Comparison of ENCODE assay signal across 8 cellular contexts in genomic region chr16:67030221-67030962, GRCh38. TPM values are rescaled to one million over a fixed set of nuclear protein-coding genes. Genes with fewer than 3 reads are reported as not detected.
A peak's percentile ranks its signal among the peaks of the same experiment; 100 is the strongest.
DNase-seq lines count a peak whose midpoint lies in the region; ATAC-seq and TF ChIP-seq lines count a peak whose summit lies in the region.

No MANE protein-coding gene starts in this region.

- peaks cover 24% of the 10 kb centered on the region for H3K4me1 Mint-ChIP-seq in glutamatergic neuron (ENCODE audit: low read depth, unreplicated experiment)

- no peak for TF ChIP-seq CTCF in VCaP (conservative IDR thresholded peaks at IDR 0.05)
- no peak for TF ChIP-seq CTCF in glutamatergic neuron (IDR thresholded peaks at IDR 0.05; ENCODE audit: partially characterized antibody, unreplicated experiment)

- peak overlapping the region; percentile 77 for H3K27ac Mint-ChIP-seq in glutamatergic neuron (ENCODE audit: unreplicated experiment)

- H3K4me2 ChIP-seq in GM23248 (ENCODE audit: unreplicated experiment) = peak overlapping the region; percentile 100

- no peaks in the 10 kb centered on the region for H3K36me3 Mint-ChIP-seq in glutamatergic neuron (ENCODE audit: unreplicated experiment)

- H3K9me2 ChIP-seq in GM23248 (ENCODE audit: insufficient read depth) = no peaks in the 10 kb centered on the region

- no peaks in the 10 kb centered on the region for H3K9me3 ChIP-seq in GM23248 (ENCODE audit: low read depth)

- H3K9ac ChIP-seq in GM23248 = peak overlapping the region; percentile 95

- peaks cover 6% of the 10 kb centered on the region; the same call in 1 of the 2 replicates for H3F3A ChIP-seq in GM23248 (ENCODE audit: insufficient read depth)

- H3K27me3 ChIP-seq in GM23248 (replicated peaks; ENCODE audit: insufficient read depth) = no peaks in the 10 kb centered on the region

- no peaks in the 10 kb centered on the region for H3K36me3 ChIP-seq in GM23248 (ENCODE audit: low read depth)

- H3K27me3 Mint-ChIP-seq in glutamatergic neuron (ENCODE audit: unreplicated experiment) = peaks cover 4% of the 10 kb centered on the region

- DNase-seq in GM23248 = no peak
- DNase-seq in glutamatergic neuron = no peak
- DNase-seq in skeletal muscle cell (ENCODE audit: low read depth) = no peak
- no peak for DNase-seq in NCI-H187 (lab: John Stamatoyannopoulos, UW)
- DNase-seq in stimulated activated CD4-positive, alpha-beta T cell treated with anti-CD3 and anti-CD28 coated beads, Interleukin-1b, Interleukin-23, amount 100 ng/mL, for 48 hours = no peak
- no peak for DNase-seq in AG08395 (ENCODE audit: low spot score)

- H3K27ac ChIP-seq in GM23248 = peak overlapping the region; percentile 91
- peak overlapping the region; percentile 87 for H3K27ac ChIP-seq in VCaP

- H3K4me3 ChIP-seq in GM23248 = peak overlapping the region; percentile 82
- H3K4me3 ChIP-seq in skeletal muscle cell (ENCODE audit: low read depth, low read length) = peak overlapping the region; percentile 77

- in situ Hi-C loops in GM23248 (cut with MboI) = no loop called here

- peaks cover 4% of the 10 kb centered on the region for H3K9me3 Mint-ChIP-seq in glutamatergic neuron (ENCODE audit: unreplicated experiment)

- 38% methylated on average over 18 of the region's 18 CpGs for WGBS in GM23248 (ENCODE audit: low coverage in 1 of 2, low lambda C conversion rate in 2 of 2, missing lambda C conversion rate in 2 of 2), 2 experiments

- peaks cover 28% of the 10 kb centered on the region for H3K4me1 ChIP-seq in GM23248 (ENCODE audit: insufficient read depth)

- H3K4me3 Mint-ChIP-seq in glutamatergic neuron (ENCODE audit: unreplicated experiment) = peak overlapping the region; percentile 90

- H2AFZ ChIP-seq in GM23248 = peak overlapping the region; percentile 72

- no peaks in the 10 kb centered on the region; the same call in 1 of the 2 replicates for H4K20me1 ChIP-seq in GM23248 (ENCODE audit: insufficient read depth)

- H3K79me2 ChIP-seq in GM23248 (ENCODE audit: insufficient read depth) = peaks cover 57% of the 10 kb centered on the region

- no peak for ATAC-seq in GM21526 (IDR thresholded peaks at IDR 0.05; ENCODE audit: low FRiP score, unreplicated experiment)

RNA-seq across cellular contexts. Expression of gene CBFB, which starts 1.4 kb away (rescaled TPM):
- total RNA-seq in GM23248 (2014; rRNA removed; shearing (Covaris generic)) = 53.3 and 63.2 TPM in 2 replicates
- 52.3 and 56.1 TPM in 2 replicates for polyA plus RNA-seq in GM23248 (2016; fragmentation: Nextera tagmentation; extraction: Ambion mirVana)
- 168 TPM for total RNA-seq in glutamatergic neuron (ENCODE audit: unreplicated experiment)

RNA-seq across cellular contexts. Expression of gene CES4A, which starts 42.0 kb away (rescaled TPM):
- 4.6 and 5.0 TPM in 2 replicates for total RNA-seq in GM23248 (2014; rRNA removed; shearing (Covaris generic))
- 2.6 and 4.5 TPM in 2 replicates for polyA plus RNA-seq in GM23248 (2016; fragmentation: Nextera tagmentation; extraction: Ambion mirVana)
- total RNA-seq in glutamatergic neuron (ENCODE audit: unreplicated experiment) = 3.6 TPM
